In genomic region chr19:18408053-18408476, GRCh38 we compare ENCODE assay signal across 1 cellular context.
A peak's percentile ranks its signal among the peaks of the same experiment; 100 is the strongest.
TF ChIP-seq lines count a peak whose summit lies in the region.

No MANE protein-coding gene starts in this region.

TF ChIP-seq in GM12878, 131 proteins besides CTCF, POLR2A, EP300 and RAD21 (continues in another document):
- TF ChIP-seq NFIC (IDR thresholded peaks at IDR 0.05; ENCODE audit: low read depth, low read length) (no peak), IKZF2 (IDR thresholded peaks at IDR 0.05) (peak; percentile 71 to 75; a peak in 3 of 4 replicates), FOXK2 (IDR thresholded peaks at IDR 0.05) (no peak), TCF7 (IDR thresholded peaks at IDR 0.05; ENCODE audit: borderline replicate concordance) (no peak), MEF2B (IDR thresholded peaks at IDR 0.05; ENCODE audit: partially characterized antibody, poor library complexity, severe bottlenecking) (peak; percentile 86), PBX3 (IDR thresholded peaks at IDR 0.05; ENCODE audit: insufficient replicate concordance, low read depth, low read length) (peak; percentile 63), NBN (IDR thresholded peaks at IDR 0.05) (peak; percentile 91), ZNF207 (IDR thresholded peaks at IDR 0.05; ENCODE audit: borderline replicate concordance) (no peak), NR2F1 (conservative IDR thresholded peaks at IDR 0.05) (peak; percentile 55; the same call in 1 of the 2 replicates), ZSCAN29 (IDR thresholded peaks at IDR 0.05) (no peak), POLR2AphosphoS2 (IDR thresholded peaks at IDR 0.05; ENCODE audit: low read depth, low read length) (no peak), BCLAF1 (IDR thresholded peaks at IDR 0.05) (no peak), SPI1 (IDR thresholded peaks at IDR 0.05; ENCODE audit: borderline replicate concordance, insufficient read depth, low read depth, low read length) (no peak), HDAC6 (IDR thresholded peaks at IDR 0.05; ENCODE audit: unreplicated experiment) (no peak), RB1 (IDR thresholded peaks at IDR 0.05; ENCODE audit: borderline replicate concordance) (no peak), CHD4 (IDR thresholded peaks at IDR 0.05) (no peak), ZBTB40 (IDR thresholded peaks at IDR 0.05; ENCODE audit: borderline replicate concordance) (no peak; the same call in 1 of the 2 replicates), EGR1 (IDR thresholded peaks at IDR 0.05; ENCODE audit: borderline replicate concordance in 1 of 2, low read depth in 2 of 2, low read length in 2 of 2) (no peak), STAT1 (conservative IDR thresholded peaks at IDR 0.05) (no peak), TCF3 (IDR thresholded peaks at IDR 0.05; ENCODE audit: borderline replicate concordance, insufficient read depth, low read depth, low read length) (peak; percentile 61; the same call in 1 of the 2 replicates), GABPA (IDR thresholded peaks at IDR 0.05; ENCODE audit: low read depth) (no peak), TARDBP (IDR thresholded peaks at IDR 0.05; ENCODE audit: borderline replicate concordance) (no peak), TAF1 (IDR thresholded peaks at IDR 0.05; ENCODE audit: borderline replicate concordance, low read depth, low read length) (no peak), POU2F2 (IDR thresholded peaks at IDR 0.05; ENCODE audit: borderline replicate concordance, low read depth, low read length) (peak; percentile 65; the same call in 1 of the 3 replicates), HSF1 (IDR thresholded peaks at IDR 0.05; ENCODE audit: low read depth, low read length) (no peak), IKZF1 (conservative IDR thresholded peaks at IDR 0.05) (peak; percentile 71; the same call in 1 of the 2 replicates), ESRRA (IDR thresholded peaks at IDR 0.05; ENCODE audit: low read length) (no peak), RFX5 (IDR thresholded peaks at IDR 0.05; ENCODE audit: low read depth, low read length) (no peak), PAX5 (IDR thresholded peaks at IDR 0.05; ENCODE audit: borderline replicate concordance, low read depth, low read length) (peak; percentile 99), CHD1 (IDR thresholded peaks at IDR 0.05; ENCODE audit: low read depth, low read length) (no peak), NR2C2 (IDR thresholded peaks at IDR 0.05; ENCODE audit: borderline replicate concordance, control insufficient read depth, insufficient read length, low read depth) (no peak), WRNIP1 (IDR thresholded peaks at IDR 0.05; ENCODE audit: borderline replicate concordance, low read depth, low read length) (peak; percentile 43; the same call in 1 of the 2 replicates), HDGF (IDR thresholded peaks at IDR 0.05) (no peak), DPF2 (IDR thresholded peaks at IDR 0.05) (no peak; the same call in 1 of the 2 replicates), IRF4 (IDR thresholded peaks at IDR 0.05; ENCODE audit: low read depth, low read length) (0 out of 2 replicates have a peak, but pooled peaks have one; percentile 47), ZNF592 (IDR thresholded peaks at IDR 0.05) (peak; percentile 28; the same call in 1 of the 2 replicates), ATF7 (IDR thresholded peaks at IDR 0.05; ENCODE audit: low read depth) (peak; percentile 87), ZNF274 (IDR thresholded peaks at IDR 0.05; ENCODE audit: insufficient read depth, insufficient read length) (no peak), EED (IDR thresholded peaks at IDR 0.05; ENCODE audit: low read depth) (no peak), CEBPB (IDR thresholded peaks at IDR 0.05; ENCODE audit: borderline replicate concordance in 1 of 2, low read depth in 2 of 2, low read length in 2 of 2) (no peak), SRF (IDR thresholded peaks at IDR 0.05; ENCODE audit: low read depth in 2 of 2, low read length in 2 of 2) (no peak), JUNB (IDR thresholded peaks at IDR 0.05) (no peak; the same call in 1 of the 2 replicates), BACH1 (IDR thresholded peaks at IDR 0.05; ENCODE audit: borderline replicate concordance) (peak; percentile 60; the same call in 1 of the 2 replicates)
- TF ChIP-seq, protein P1, sequence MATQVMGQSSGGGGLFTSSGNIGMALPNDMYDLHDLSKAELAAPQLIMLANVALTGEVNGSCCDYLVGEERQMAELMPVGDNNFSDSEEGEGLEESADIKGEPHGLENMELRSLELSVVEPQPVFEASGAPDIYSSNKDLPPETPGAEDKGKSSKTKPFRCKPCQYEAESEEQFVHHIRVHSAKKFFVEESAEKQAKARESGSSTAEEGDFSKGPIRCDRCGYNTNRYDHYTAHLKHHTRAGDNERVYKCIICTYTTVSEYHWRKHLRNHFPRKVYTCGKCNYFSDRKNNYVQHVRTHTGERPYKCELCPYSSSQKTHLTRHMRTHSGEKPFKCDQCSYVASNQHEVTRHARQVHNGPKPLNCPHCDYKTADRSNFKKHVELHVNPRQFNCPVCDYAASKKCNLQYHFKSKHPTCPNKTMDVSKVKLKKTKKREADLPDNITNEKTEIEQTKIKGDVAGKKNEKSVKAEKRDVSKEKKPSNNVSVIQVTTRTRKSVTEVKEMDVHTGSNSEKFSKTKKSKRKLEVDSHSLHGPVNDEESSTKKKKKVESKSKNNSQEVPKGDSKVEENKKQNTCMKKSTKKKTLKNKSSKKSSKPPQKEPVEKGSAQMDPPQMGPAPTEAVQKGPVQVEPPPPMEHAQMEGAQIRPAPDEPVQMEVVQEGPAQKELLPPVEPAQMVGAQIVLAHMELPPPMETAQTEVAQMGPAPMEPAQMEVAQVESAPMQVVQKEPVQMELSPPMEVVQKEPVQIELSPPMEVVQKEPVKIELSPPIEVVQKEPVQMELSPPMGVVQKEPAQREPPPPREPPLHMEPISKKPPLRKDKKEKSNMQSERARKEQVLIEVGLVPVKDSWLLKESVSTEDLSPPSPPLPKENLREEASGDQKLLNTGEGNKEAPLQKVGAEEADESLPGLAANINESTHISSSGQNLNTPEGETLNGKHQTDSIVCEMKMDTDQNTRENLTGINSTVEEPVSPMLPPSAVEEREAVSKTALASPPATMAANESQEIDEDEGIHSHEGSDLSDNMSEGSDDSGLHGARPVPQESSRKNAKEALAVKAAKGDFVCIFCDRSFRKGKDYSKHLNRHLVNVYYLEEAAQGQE (IDR thresholded peaks at IDR 0.05; ENCODE audit: low read depth, low read length): no peak
- TF ChIP-seq, protein P2, sequence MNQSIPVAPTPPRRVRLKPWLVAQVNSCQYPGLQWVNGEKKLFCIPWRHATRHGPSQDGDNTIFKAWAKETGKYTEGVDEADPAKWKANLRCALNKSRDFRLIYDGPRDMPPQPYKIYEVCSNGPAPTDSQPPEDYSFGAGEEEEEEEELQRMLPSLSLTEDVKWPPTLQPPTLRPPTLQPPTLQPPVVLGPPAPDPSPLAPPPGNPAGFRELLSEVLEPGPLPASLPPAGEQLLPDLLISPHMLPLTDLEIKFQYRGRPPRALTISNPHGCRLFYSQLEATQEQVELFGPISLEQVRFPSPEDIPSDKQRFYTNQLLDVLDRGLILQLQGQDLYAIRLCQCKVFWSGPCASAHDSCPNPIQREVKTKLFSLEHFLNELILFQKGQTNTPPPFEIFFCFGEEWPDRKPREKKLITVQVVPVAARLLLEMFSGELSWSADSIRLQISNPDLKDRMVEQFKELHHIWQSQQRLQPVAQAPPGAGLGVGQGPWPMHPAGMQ (IDR thresholded peaks at IDR 0.05; ENCODE audit: borderline replicate concordance): no peak
